Comparison of ENCODE assay signal across 8 cellular contexts in the genomic region with DNA sequence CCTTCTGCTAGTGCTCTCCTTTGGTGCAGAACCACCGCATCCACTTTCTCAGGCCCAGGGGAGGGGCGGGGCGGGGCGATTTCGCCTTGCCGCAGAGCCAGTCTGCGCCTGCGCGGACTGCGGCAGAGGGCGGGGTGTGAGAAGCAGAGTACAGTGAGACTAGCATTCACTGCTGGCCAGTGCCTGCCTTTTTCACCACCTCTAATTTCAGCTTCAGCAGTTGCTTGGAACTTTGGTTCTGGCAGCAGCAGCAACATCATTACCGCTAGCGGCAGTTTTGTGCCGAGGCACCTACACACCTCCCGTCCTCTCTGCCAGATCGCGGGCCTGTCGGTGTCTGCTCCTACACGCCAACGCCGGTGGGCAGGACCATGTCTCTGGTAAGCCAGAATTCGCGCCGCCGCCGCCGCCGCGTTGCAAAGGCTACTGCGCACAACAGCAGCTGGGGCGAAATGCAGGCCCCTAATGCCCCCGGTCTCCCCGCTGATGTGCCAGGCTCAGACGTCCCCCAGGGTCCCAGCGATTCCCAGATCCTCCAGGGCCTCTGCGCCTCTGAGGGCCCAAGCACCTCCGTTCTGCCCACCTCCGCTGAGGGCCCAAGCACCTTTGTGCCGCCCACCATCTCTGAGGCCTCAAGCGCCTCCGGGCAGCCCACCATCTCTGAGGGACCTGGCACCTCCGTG. TPM values are rescaled to one million over a fixed set of nuclear protein-coding genes. Genes with fewer than 3 reads are reported as not detected.
DNase-seq lines count a peak whose midpoint lies in the region; ATAC-seq and TF ChIP-seq lines count a peak whose summit lies in the region.

TSS of gene MAGEE1 (plus strand) at position 151 of the 683 bp plus-strand sequence. CDS start at position 372, 221 bp downstream.

- peak within 1 kb of the TSS; percentile 56 to 71 for H3K4me3 ChIP-seq in vagina

- H3K4me1 ChIP-seq in vagina = peaks cover 7% of the 10 kb centered on the region

- ATAC-seq in GM21825 (IDR thresholded peaks at IDR 0.05; ENCODE audit: unreplicated experiment) = peak; percentile 92

- DNase-seq in DMS79 treated with DMSO at 0.1 percent for 48 hours (lab: John Stamatoyannopoulos, UW) = peak; percentile 41
- peak; percentile 56 for DNase-seq in LHCN-M2 (ENCODE audit: low read depth)
- DNase-seq in T follicular helper cell (ENCODE audit: low read depth) = peak; percentile 70
- DNase-seq in anterior cingulate cortex (lab: John Stamatoyannopoulos, UW) = peak; percentile 4 to 82 (median 64)
- peak; percentile 64 for DNase-seq in hepatic stellate cell (ENCODE audit: low spot score)
- peak; percentile 59 for DNase-seq in renal cortical epithelial cell (ENCODE audit: low read depth)
- no peak for DNase-seq in vagina (ENCODE audit: extremely low spot score in 2 of 2)

- no peak for TF ChIP-seq CTCF in vagina (IDR thresholded peaks at IDR 0.05)

- TF ChIP-seq POLR2A in vagina (IDR thresholded peaks at IDR 0.05) = no peak

- H3K9me3 ChIP-seq in vagina = no peaks in the 10 kb centered on the region

- no peaks in the 10 kb centered on the region for H3K27me3 ChIP-seq in vagina

- H3K36me3 ChIP-seq in vagina = no peaks in the 10 kb centered on the region

- intact Hi-C loops in vagina (cut with DNase I) = no loop called here

- peak within 1 kb of the TSS; percentile 36 for H3K27ac ChIP-seq in vagina

RNA-seq across cellular contexts. Expression of gene MAGEE1, which starts in this region (rescaled TPM):
- total RNA-seq in LHCN-M2 (2014; rRNA removed) (1.8 and 2.1 TPM in 2 replicates), renal cortical epithelial cell (1.0 and 3.3 TPM in 2 replicates), vagina (3.4 TPM)
- polyA plus RNA-seq in LHCN-M2 (2012) = 2.3 TPM

Comparison
In these comparisons a context has a peak if more than half of its experiments do, and no peak if none do; other contexts are left out.
1. DNase-seq: peak in DMS79 treated with DMSO at 0.1 percent for 48 hours (single experiment), LHCN-M2 (single experiment), T follicular helper cell (single experiment), anterior cingulate cortex (58 of 58), hepatic stellate cell (single experiment) and renal cortical epithelial cell (single experiment); none in vagina (0 of 2).